6 cellular contexts compared by ENCODE assay signal in genomic region chrX:48910926-48911406, GRCh38. TPM values are rescaled to one million over a fixed set of nuclear protein-coding genes. Genes with fewer than 3 reads are reported as not detected.
DNase-seq lines count a peak whose midpoint lies in the region; TF ChIP-seq lines count a peak whose summit lies in the region.

No MANE protein-coding gene starts in this region.

- peak; percentile 53 for DNase-seq in NCI-H69 (lab: John Stamatoyannopoulos, UW)
- DNase-seq in fibroblast of villous mesenchyme (ENCODE audit: low read depth) = peak; percentile 42
- no peak for DNase-seq in middle frontal gyrus (ENCODE audit: extremely low spot score, low spot score)
- no peak for DNase-seq in NCI-H2029 treated with DMSO at 0.1 percent for 48 hours (lab: John Stamatoyannopoulos, UW)

- H3K36me3 ChIP-seq in thymus (ENCODE audit: control insufficient read depth, insufficient read depth) = peaks cover 20% of the 10 kb centered on the region

- H3K27ac ChIP-seq in C4-2B (peak overlapping the region; percentile 69), thymus (ENCODE audit: low read depth) (peak overlapping the region; percentile 42)

- TF ChIP-seq CTCF in C4-2B (conservative IDR thresholded peaks at IDR 0.05) = no peak
- TF ChIP-seq CTCF in fibroblast of villous mesenchyme (IDR thresholded peaks at IDR 0.05; ENCODE audit: insufficient read depth, low read depth, low read length) = no peak

- H3K9me3 ChIP-seq in thymus (ENCODE audit: control insufficient read depth) = no peaks in the 10 kb centered on the region

- H3K27me3 ChIP-seq in thymus (ENCODE audit: control insufficient read depth, insufficient read depth) = no peaks in the 10 kb centered on the region

- H3K4me1 ChIP-seq in thymus (ENCODE audit: control insufficient read depth, insufficient read depth, low read length) = peaks cover 7% of the 10 kb centered on the region

- under 1% methylated on average over 12 of the region's 12 CpGs for WGBS in thymus

- H3K4me3 ChIP-seq in fibroblast of villous mesenchyme (ENCODE audit: low read depth, low read length) (peak overlapping the region; percentile 65), thymus (ENCODE audit: low read length) (peak overlapping the region; percentile 72)

RNA-seq across cellular contexts. Expression of gene SLC35A2, which starts 0.5 kb away (rescaled TPM):
- total RNA-seq in fibroblast of villous mesenchyme = 17.1 and 25.5 TPM in 2 replicates
- 13.3 TPM for polyA plus RNA-seq in thymus

RNA-seq across cellular contexts. Expression of gene PIM2, which starts 7.9 kb away (rescaled TPM):
- total RNA-seq in fibroblast of villous mesenchyme = 4.5 and 12.5 TPM in 2 replicates
- 75.4 TPM for polyA plus RNA-seq in thymus

RNA-seq across cellular contexts. Expression of gene PQBP1, which starts 13.2 kb away (rescaled TPM):
- total RNA-seq in fibroblast of villous mesenchyme = 27.2 and 38.3 TPM in 2 replicates
- 86.0 TPM for polyA plus RNA-seq in thymus

RNA-seq across cellular contexts. Expression of gene TIMM17B, which starts 13.4 kb away (rescaled TPM):
- 39.3 and 47.7 TPM in 2 replicates for total RNA-seq in fibroblast of villous mesenchyme
- polyA plus RNA-seq in thymus = 52.3 TPM

RNA-seq across cellular contexts. Expression of gene OTUD5, which starts 46.4 kb away (rescaled TPM):
- 24.2 and 28.5 TPM in 2 replicates for total RNA-seq in fibroblast of villous mesenchyme
- polyA plus RNA-seq in thymus = 62.4 TPM

Comparison
In these comparisons a context has a peak if more than half of its experiments do, and no peak if none do; other contexts are left out.
1. DNase-seq: peak in NCI-H69 (single experiment) and fibroblast of villous mesenchyme (single experiment); none in middle frontal gyrus (single experiment) and NCI-H2029 treated with DMSO at 0.1 percent for 48 hours (single experiment).